In genomic region chr3:141308588-141309218, GRCh38 we compare ENCODE assay signal across 1 cellular context.
TF ChIP-seq lines count a peak whose summit lies in the region.

No MANE protein-coding gene starts in this region.

TF ChIP-seq in HepG2, 621 proteins besides CTCF, POLR2A, EP300 and RAD21 (continued from another document and continues in another):
- TF ChIP-seq ZNF614 (CRISPR knock-in tag; IDR thresholded peaks at IDR 0.05; ENCODE audit: borderline replicate concordance) (peak; percentile 82; the same call in 1 of the 2 replicates), ZNF792 (CRISPR knock-in tag; IDR thresholded peaks at IDR 0.05) (peak; percentile 64; the same call in 1 of the 2 replicates), U2AF2 (IDR thresholded peaks at IDR 0.05; ENCODE audit: low read depth, low read length) (no peak), PAX8 (CRISPR knock-in tag; IDR thresholded peaks at IDR 0.05; ENCODE audit: borderline replicate concordance) (no peak), ELF3 (CRISPR knock-in tag; IDR thresholded peaks at IDR 0.05) (peak; percentile 54; the same call in 1 of the 2 replicates), THAP11 (CRISPR knock-in tag; IDR thresholded peaks at IDR 0.05) (peak; percentile 88), ZFP90 (CRISPR knock-in tag; IDR thresholded peaks at IDR 0.05; ENCODE audit: borderline replicate concordance) (0 out of 2 replicates have a peak, but pooled peaks have one; percentile 55), RFXAP (CRISPR knock-in tag; IDR thresholded peaks at IDR 0.05; ENCODE audit: borderline replicate concordance) (peak; percentile 50; the same call in 1 of the 2 replicates), ZNF547 (CRISPR knock-in tag; IDR thresholded peaks at IDR 0.05) (no peak), ZHX2 (IDR thresholded peaks at IDR 0.05; ENCODE audit: low read depth) (no peak), ZHX2 (CRISPR knock-in tag; IDR thresholded peaks at IDR 0.05; ENCODE audit: borderline replicate concordance) (0 out of 2 replicates have a peak, but pooled peaks have one; percentile 31), HMG20A (CRISPR knock-in tag; IDR thresholded peaks at IDR 0.05; ENCODE audit: borderline replicate concordance) (peak; percentile 28; the same call in 1 of the 2 replicates), MLLT10 (CRISPR knock-in tag; IDR thresholded peaks at IDR 0.05) (no peak), RAD51 (IDR thresholded peaks at IDR 0.05; ENCODE audit: borderline replicate concordance) (peak; percentile 60; the same call in 1 of the 2 replicates), ZNF788 (CRISPR knock-in tag; IDR thresholded peaks at IDR 0.05; ENCODE audit: borderline replicate concordance) (peak; percentile 38; the same call in 1 of the 2 replicates), NONO (IDR thresholded peaks at IDR 0.05) (no peak), NONO (CRISPR knock-in tag; conservative IDR thresholded peaks at IDR 0.05) (peak; percentile 71), NBN (conservative IDR thresholded peaks at IDR 0.05) (no peak), FOXP4 (CRISPR knock-in tag; IDR thresholded peaks at IDR 0.05) (peak; percentile 43; the same call in 1 of the 2 replicates), RXRB (CRISPR knock-in tag; IDR thresholded peaks at IDR 0.05; ENCODE audit: borderline replicate concordance) (peak; percentile 43; the same call in 1 of the 2 replicates), FOXA1 (IDR thresholded peaks at IDR 0.05) (no peak), FOXA1 (CRISPR knock-in tag; IDR thresholded peaks at IDR 0.05) (peak; percentile 67), HOMEZ (CRISPR knock-in tag; IDR thresholded peaks at IDR 0.05; ENCODE audit: low read depth) (0 out of 2 replicates have a peak, but pooled peaks have one; percentile 42), NFYB (CRISPR knock-in tag; IDR thresholded peaks at IDR 0.05) (no peak), HMGXB4 (CRISPR knock-in tag; IDR thresholded peaks at IDR 0.05; ENCODE audit: borderline replicate concordance in 1 of 2, low read depth in 1 of 2) (peak; percentile 53 to 89), ZBTB25 (CRISPR knock-in tag; IDR thresholded peaks at IDR 0.05) (peak; percentile 63; the same call in 1 of the 2 replicates), MYC (CRISPR knock-in tag; IDR thresholded peaks at IDR 0.05; ENCODE audit: borderline replicate concordance) (peak; percentile 82), ATF7-NPFF (CRISPR knock-in tag; IDR thresholded peaks at IDR 0.05; ENCODE audit: low read depth) (peak; percentile 66; the same call in 1 of the 2 replicates), ZNF740 (CRISPR knock-in tag; IDR thresholded peaks at IDR 0.05) (no peak), BRCA1 (CRISPR knock-in tag; IDR thresholded peaks at IDR 0.05) (0 out of 2 replicates have a peak, but pooled peaks have one; percentile 41), ZNF558 (CRISPR knock-in tag; IDR thresholded peaks at IDR 0.05; ENCODE audit: borderline replicate concordance) (peak; percentile 36; the same call in 1 of the 2 replicates), ELF1 (CRISPR knock-in tag; IDR thresholded peaks at IDR 0.05) (peak; percentile 50; the same call in 1 of the 2 replicates), ZNF891 (CRISPR knock-in tag; IDR thresholded peaks at IDR 0.05) (peak; percentile 42; the same call in 1 of the 2 replicates), ZNF143 (CRISPR knock-in tag; IDR thresholded peaks at IDR 0.05) (peak; percentile 42; the same call in 1 of the 2 replicates), SAP130 (CRISPR knock-in tag; IDR thresholded peaks at IDR 0.05; ENCODE audit: low read depth) (peak; percentile 81), ZBTB40 (IDR thresholded peaks at IDR 0.05) (no peak), ZBTB40 (CRISPR knock-in tag; IDR thresholded peaks at IDR 0.05) (no peak), POGZ (CRISPR knock-in tag; IDR thresholded peaks at IDR 0.05) (peak; percentile 58), SOX6 (IDR thresholded peaks at IDR 0.05) (no peak), SOX6 (CRISPR knock-in tag; IDR thresholded peaks at IDR 0.05) (peak; percentile 45)
